Comparison of ENCODE assay signal across 29 cellular contexts in genomic region chr14:84584526-84584925, GRCh38.
"Had no signal": no experiment of that assay in that cellular context is flagged by ENCODE, and none has a peak within 500 bp of the region (broad histone marks: within the 10 kb centered on the region; RNA-seq: fewer than 3 reads in every experiment).

No MANE protein-coding gene starts in this region.

- H3K36me3 Mint-ChIP-seq: naive B cell; natural killer cell treated with Interleukin-12 subunit alpha and Interleukin-12 subunit beta and Interleukin-15 and Interleukin-18, amount 100 ng/mL, for 72 hours; stimulated activated effector memory CD8-positive, alpha-beta T cell treated with anti-CD3 and anti-CD28 coated beads, Interleukin-12 subunit alpha, Interleukin-12 subunit beta, amount 100 ng/mL, for 72 hours had no signal

- H3K27ac Mint-ChIP-seq: effector memory CD8-positive, alpha-beta T cell; mesothelial cell of epicardium; naive B cell; natural killer cell treated with Interleukin-12 subunit alpha and Interleukin-12 subunit beta and Interleukin-15 and Interleukin-18, amount 100 ng/mL, for 72 hours; stimulated activated effector memory CD8-positive, alpha-beta T cell treated with anti-CD3 and anti-CD28 coated beads, Interleukin-12 subunit alpha, Interleukin-12 subunit beta, amount 100 ng/mL, for 72 hours had no signal

- DNase-seq: cortex of kidney; effector memory CD8-positive, alpha-beta T cell; foreskin fibroblast; glutamatergic neuron; heart right ventricle; hippocampal formation; left cardiac atrium; left lung; mesenchymal stem cell; mucosa of descending colon; naive B cell; right cardiac atrium; sigmoid colon; stimulated activated CD4-positive, alpha-beta T cell treated with anti-CD3 and anti-CD28 coated beads, Interleukin-2, amount 100 ng/mL, for 24 hours; stimulated activated CD4-positive, alpha-beta T cell treated with anti-CD3 and anti-CD28 coated beads, Interleukin-4, amount 100 ng/mL, for 24 hours; stimulated activated naive CD4-positive, alpha-beta T cell treated with Interleukin-2 at 50 U/mL for 16 hours; stomach; transverse colon; upper lobe of right lung; uterus had no signal

- H3K4me1 Mint-ChIP-seq: naive B cell; neural crest cell; stimulated activated effector memory CD8-positive, alpha-beta T cell treated with anti-CD3 and anti-CD28 coated beads, Interleukin-12 subunit alpha, Interleukin-12 subunit beta, amount 100 ng/mL, for 72 hours had no signal

- H3K27me3 Mint-ChIP-seq: effector memory CD8-positive, alpha-beta T cell; naive B cell; natural killer cell treated with Interleukin-12 subunit alpha and Interleukin-12 subunit beta and Interleukin-15 and Interleukin-18, amount 100 ng/mL, for 72 hours had no signal

- H3K4me1 ChIP-seq: heart right ventricle, left lung, prostate gland, stomach, transverse colon, upper lobe of right lung, uterus had no signal

- H3K4me3 ChIP-seq: gastroesophageal sphincter, heart right ventricle, left lung, mucosa of descending colon, prostate gland, sigmoid colon, stomach, thoracic aorta, transverse colon, upper lobe of right lung, uterus had no signal

- H3K27me3 ChIP-seq: gastroesophageal sphincter, heart right ventricle, left lung, sigmoid colon, stomach, transverse colon, upper lobe of right lung, uterus had no signal

- H3K27ac ChIP-seq: gastroesophageal sphincter, heart right ventricle, left lung, prostate gland, sigmoid colon, stomach, thoracic aorta, transverse colon, upper lobe of right lung, uterus had no signal

- FAIRE-seq: endometrium, islet of Langerhans had no signal

- H3K9me3 ChIP-seq: gastroesophageal sphincter, prostate gland, stomach, thoracic aorta, transverse colon, upper lobe of right lung, uterus had no signal

- H3K4me3 Mint-ChIP-seq: effector memory CD8-positive, alpha-beta T cell; mesothelial cell of epicardium; naive B cell; natural killer cell treated with Interleukin-12 subunit alpha and Interleukin-12 subunit beta and Interleukin-15 and Interleukin-18, amount 100 ng/mL, for 72 hours; neural crest cell; stimulated activated effector memory CD8-positive, alpha-beta T cell treated with anti-CD3 and anti-CD28 coated beads, Interleukin-12 subunit alpha, Interleukin-12 subunit beta, amount 100 ng/mL, for 72 hours had no signal

- H3K36me3 ChIP-seq: gastroesophageal sphincter, heart right ventricle, left lung, prostate gland, sigmoid colon, stomach, thoracic aorta, transverse colon, upper lobe of right lung, uterus had no signal
